9 cellular contexts compared by ENCODE assay signal in genomic region chr9:130715270-130716077, GRCh38. TPM values are rescaled to one million over a fixed set of nuclear protein-coding genes. Genes with fewer than 3 reads are reported as not detected.
DNase-seq lines count a peak whose midpoint lies in the region; ATAC-seq and TF ChIP-seq lines count a peak whose summit lies in the region.
"Had no signal": no experiment of that assay in that cellular context is flagged by ENCODE, and none has a peak within 500 bp of the region (broad histone marks: within the 10 kb centered on the region; RNA-seq: fewer than 3 reads in every experiment).

No MANE protein-coding gene starts in this region.

- ATAC-seq in RWPE2 (ENCODE audit: low read depth), result no peak

- no peak for TF ChIP-seq EP300 in sigmoid colon (IDR thresholded peaks at IDR 0.05)

- H3K36me3 ChIP-seq in RWPE2 (ENCODE audit: low read depth) (no peaks in the 10 kb centered on the region), sigmoid colon (no peaks in the 10 kb centered on the region)

- 10 to 45% methylated on average over 7 of the region's 7 CpGs for WGBS in sigmoid colon, 2 donors

- intact Hi-C loops in sigmoid colon (cut with DNase I), result no loop called here

- TF ChIP-seq CTCF in GM12865 (IDR thresholded peaks at IDR 0.05; ENCODE audit: insufficient read depth, low read depth, low read length, missing control alignments) (no peak), RWPE2 (IDR thresholded peaks at IDR 0.05; ENCODE audit: poor library complexity, severe bottlenecking) (no peak), fibroblast of mammary gland (conservative IDR thresholded peaks at IDR 0.05; ENCODE audit: control insufficient read depth, insufficient read depth, low read depth, low read length) (no peak), sigmoid colon (IDR thresholded peaks at IDR 0.05) (no peak)

- H3K27ac ChIP-seq in RWPE2 (ENCODE audit: poor library complexity, severe bottlenecking), result no peak overlapping the region
- H3K27ac ChIP-seq in sigmoid colon, result peak overlapping the region; percentile 97 to 99 (median 99)

- no peaks in the 10 kb centered on the region for H3K9me3 ChIP-seq in RWPE2 (ENCODE audit: severe bottlenecking)
- no peaks in the 10 kb centered on the region for H3K9me3 ChIP-seq in sigmoid colon

- H3K4me3 ChIP-seq in GM12865 (ENCODE audit: low read depth, low read length) (peak overlapping the region; percentile 94), RWPE2 (ENCODE audit: severe bottlenecking) (peak overlapping the region; percentile 89), fibroblast of mammary gland (ENCODE audit: control insufficient read depth, low read depth, low read length) (peak overlapping the region; percentile 66), sigmoid colon (peak overlapping the region in 3 of 4 donors; percentile 98 to 100 (median 98))

- TF ChIP-seq POLR2A in sigmoid colon (IDR thresholded peaks at IDR 0.05), result no peak
- TF ChIP-seq POLR2A in erythroblast (IDR thresholded peaks at IDR 0.05; ENCODE audit: low read length), result no peak

- H3K27me3 ChIP-seq in RWPE2 (ENCODE audit: insufficient read depth, poor library complexity, severe bottlenecking), result no peaks in the 10 kb centered on the region
- no peaks in the 10 kb centered on the region for H3K27me3 ChIP-seq in sigmoid colon

- no peak for DNase-seq in GM12865 (ENCODE audit: low read depth)
- no peak for DNase-seq in RWPE2 (ENCODE audit: low spot score)
- peak; percentile 45 for DNase-seq in fibroblast of mammary gland (ENCODE audit: low read depth)
- DNase-seq in sigmoid colon, result no peak
- DNase-seq in NK-92 (lab: John Stamatoyannopoulos, UW; ENCODE audit: unreplicated experiment), result no peak
- no peak for DNase-seq in HuH-7 (ENCODE audit: low spot score)
- DNase-seq in erythroblast (lab: John Stamatoyannopoulos, UW), result no peak
- no peak for DNase-seq in stimulated activated CD4-positive, alpha-beta T cell treated with anti-CD3 and anti-CD28 coated beads, Interleukin-12 subunit alpha, Interleukin-12 subunit beta, amount 100 ng/mL, for 4 hours

- H3K4me1 ChIP-seq in RWPE2 (ENCODE audit: insufficient read depth, poor library complexity, severe bottlenecking) (peaks cover 6% of the 10 kb centered on the region), sigmoid colon (peaks cover 0 to 43% (median 34%) of the 10 kb centered on the region in 4 donors)

RNA-seq across cellular contexts. Expression of gene EXOSC2, which starts 21.9 kb away (rescaled TPM):
- total RNA-seq in sigmoid colon, result 10 to 100 TPM in 3 of 4 donors, 1 to 10 TPM in 1; 8.6 to 19.3 (median 15.1) TPM
- 10 to 100 TPM in 1 of 3 donors, 1 to 10 TPM in 2; 6.6 to 24.1 (median 9.5) TPM for polyA plus RNA-seq in sigmoid colon

RNA-seq across cellular contexts. Expression of gene PRDM12, which starts 51.1 kb away (rescaled TPM):
- total RNA-seq in sigmoid colon, result not detected
- polyA plus RNA-seq in sigmoid colon, result not detected
- total RNA-seq: T-helper 1 cell treated with Interleukin-12 subunit alpha and Interleukin-12 subunit beta and Interleukin-4 antibody, amounts not matched to agents 30 ng/mL and 1 ng/mL, for 36 hours had no signal
